ENCODE assay signal across 32 cellular contexts in the genomic region with DNA sequence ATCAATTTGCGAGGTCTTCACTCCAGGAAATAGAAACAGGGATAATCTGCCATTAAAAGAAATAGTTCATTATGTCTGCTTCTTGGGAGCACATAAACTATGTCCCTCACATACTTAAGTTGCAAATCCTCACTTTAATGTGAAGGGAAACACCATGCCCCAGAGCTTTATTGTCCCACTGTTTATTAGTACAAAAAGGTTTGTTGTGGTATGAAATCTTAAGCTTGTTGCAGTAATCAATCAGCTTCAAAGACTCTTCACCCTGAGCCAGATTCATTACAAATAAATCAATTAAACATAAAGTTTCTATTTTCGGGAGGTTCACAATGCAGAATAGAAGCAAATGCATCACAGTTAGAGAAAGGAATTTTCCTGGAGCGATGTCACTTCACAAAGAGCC.
"Had no signal": no experiment of that assay in that cellular context is flagged by ENCODE, and none has a peak within 500 bp of the region (broad histone marks: within the 10 kb centered on the region; RNA-seq: fewer than 3 reads in every experiment).

No MANE protein-coding gene starts in this region.

- H3K4me3 Mint-ChIP-seq: activated B cell treated with CpG ODN at 0.5 μM for 24 hours; activated CD8-positive, alpha-beta T cell treated with anti-CD3 and anti-CD28 coated beads for 36 hours; activated naive CD4-positive, alpha-beta T cell treated with anti-CD3 and anti-CD28 coated beads for 36 hours; activated naive CD8-positive, alpha-beta T cell treated with anti-CD3 and anti-CD28 coated beads, Interleukin-2, amount 10 ng/mL, durations not matched to agents 7 days and 5 days; activated T-helper 1 cell treated with anti-CD3 and anti-CD28 coated beads, Interleukin-12 subunit alpha, Interleukin-12 subunit beta, Interleukin-2, Interleukin-4 antibody, amounts not matched to agents 30 ng/mL and 10 ng/mL and 1 ng/mL, durations not matched to agents 14 hours and 24 hours and 36 hours; dendritic cell treated with granulocyte-macrophage colony-stimulating factor and Interleukin-4, amounts not matched to agents 40 ng/mL and 50 ng/mL, for 4 days; endodermal cell; T-helper 17 cell; T-helper 2 cell treated with Interferon-gamma antibody and Interleukin-4, amounts not matched to agents 5 μg/mL and 100 μg/mL, for 36 hours had no signal

- H3K27ac Mint-ChIP-seq: activated B cell treated with CpG ODN at 0.5 μM for 24 hours; activated CD8-positive, alpha-beta T cell treated with anti-CD3 and anti-CD28 coated beads for 36 hours; activated naive CD4-positive, alpha-beta T cell treated with anti-CD3 and anti-CD28 coated beads for 36 hours; activated naive CD8-positive, alpha-beta T cell treated with anti-CD3 and anti-CD28 coated beads, Interleukin-2, amount 10 ng/mL, durations not matched to agents 7 days and 5 days; activated T-helper 1 cell treated with anti-CD3 and anti-CD28 coated beads, Interleukin-12 subunit alpha, Interleukin-12 subunit beta, Interleukin-2, Interleukin-4 antibody, amounts not matched to agents 30 ng/mL and 10 ng/mL and 1 ng/mL, durations not matched to agents 14 hours and 24 hours and 36 hours; activated T-helper 2 cell treated with anti-CD3 and anti-CD28 coated beads, Interferon-gamma antibody, Interleukin-2, Interleukin-4, amounts not matched to agents 10 μg/mL and 5 μg/mL and 100 μg/mL, durations not matched to agents 14 hours and 24 hours and 36 hours; dendritic cell treated with granulocyte-macrophage colony-stimulating factor and Interleukin-4, amounts not matched to agents 40 ng/mL and 50 ng/mL, for 4 days; endodermal cell; T-helper 17 cell; T-helper 2 cell treated with Interferon-gamma antibody and Interleukin-4, amounts not matched to agents 5 μg/mL and 100 μg/mL, for 36 hours had no signal

- ATAC-seq: activated CD4-positive, CD25-positive, alpha-beta regulatory T cell treated with anti-CD3 and anti-CD28 coated beads, Interleukin-2, amount 50 U/mL, for 24 hours; activated CD8-positive, alpha-beta T cell treated with anti-CD3 and anti-CD28 coated beads for 36 hours; activated naive CD4-positive, alpha-beta T cell treated with anti-CD3 and anti-CD28 coated beads, Interleukin-2, amount 50 U/mL, for 72 hours; esophagus mucosa; heart left ventricle; T-helper 17 cell had no signal

- H3K36me3 Mint-ChIP-seq: activated naive CD4-positive, alpha-beta T cell treated with anti-CD3 and anti-CD28 coated beads, Interleukin-2, amount 50 U/mL, for 72 hours; activated naive CD8-positive, alpha-beta T cell treated with anti-CD3 and anti-CD28 coated beads, Interleukin-2, amount 10 ng/mL, durations not matched to agents 7 days and 5 days; brain had no signal

- H3K9me3 ChIP-seq: ascending aorta, breast epithelium, heart left ventricle had no signal

- H3K4me3 ChIP-seq: ascending aorta, breast epithelium, cardiac muscle cell, coronary artery, dorsolateral prefrontal cortex, heart left ventricle had no signal

- H3K27me3 Mint-ChIP-seq: activated B cell treated with CpG ODN at 0.5 μM for 24 hours; activated naive CD8-positive, alpha-beta T cell treated with anti-CD3 and anti-CD28 coated beads, Interleukin-2, amount 10 ng/mL, durations not matched to agents 7 days and 5 days; brain; T-helper 17 cell had no signal

- H3K4me1 Mint-ChIP-seq: activated B cell treated with CpG ODN at 0.5 μM for 24 hours; activated naive CD8-positive, alpha-beta T cell treated with anti-CD3 and anti-CD28 coated beads, Interleukin-2, amount 10 ng/mL, durations not matched to agents 7 days and 5 days had no signal

- DNase-seq: activated B cell treated with CpG ODN at 0.5 μM for 24 hours; activated CD4-positive, alpha-beta T cell treated with anti-CD3 and anti-CD28 coated beads for 48 hours; activated CD4-positive, alpha-beta T cell treated with anti-CD3 and anti-CD28 coated beads, Interleukin-2, amount 50 U/mL, for 1 hour; activated CD4-positive, alpha-beta T cell treated with anti-CD3 and anti-CD28 coated beads, Interleukin-2, amount 50 U/mL, for 48 hours; activated CD8-positive, alpha-beta memory T cell treated with anti-CD3 and anti-CD28 coated beads for 24 hours; activated CD8-positive, alpha-beta T cell treated with anti-CD3 and anti-CD28 coated beads for 36 hours; activated effector memory CD4-positive, alpha-beta T cell treated with anti-CD3 and anti-CD28 coated beads, Interleukin-2, amount 50 U/mL, for 16 hours; activated naive CD4-positive, alpha-beta T cell treated with anti-CD3 and anti-CD28 coated beads for 36 hours; activated naive CD8-positive, alpha-beta T cell treated with anti-CD3 and anti-CD28 coated beads, Interleukin-2, amount 10 ng/mL, durations not matched to agents 7 days and 5 days; activated T-cell treated with anti-CD3 and anti-CD28 coated beads, Interleukin-2, amount 50 U/mL, for 48 hours; central memory CD4-positive, alpha-beta T cell; dorsolateral prefrontal cortex; effector memory CD4-positive, alpha-beta T cell; endodermal cell; foreskin fibroblast; heart left ventricle; T-helper 1 cell; T-helper 17 cell; T1000; WERI-Rb-1 had no signal

- H3K36me3 ChIP-seq: ascending aorta, breast epithelium, cardiac muscle cell, heart left ventricle, WERI-Rb-1 had no signal

- H3K27ac ChIP-seq: ascending aorta, breast epithelium, cardiac muscle cell, coronary artery, dorsolateral prefrontal cortex, heart left ventricle, WERI-Rb-1 had no signal

- H3K27me3 ChIP-seq: ascending aorta, breast epithelium had no signal

- H3K9me3 Mint-ChIP-seq: activated B cell treated with CpG ODN at 0.5 μM for 24 hours; activated CD8-positive, alpha-beta T cell treated with anti-CD3 and anti-CD28 coated beads for 36 hours; activated naive CD4-positive, alpha-beta T cell treated with anti-CD3 and anti-CD28 coated beads for 36 hours; activated naive CD4-positive, alpha-beta T cell treated with anti-CD3 and anti-CD28 coated beads, Interleukin-2, amount 50 U/mL, for 72 hours; activated naive CD8-positive, alpha-beta T cell treated with anti-CD3 and anti-CD28 coated beads, Interleukin-2, amount 10 ng/mL, durations not matched to agents 7 days and 5 days; activated T-helper 1 cell treated with anti-CD3 and anti-CD28 coated beads, Interleukin-12 subunit alpha, Interleukin-12 subunit beta, Interleukin-2, Interleukin-4 antibody, amounts not matched to agents 30 ng/mL and 10 ng/mL and 1 ng/mL, durations not matched to agents 14 hours and 24 hours and 36 hours; activated T-helper 2 cell treated with anti-CD3 and anti-CD28 coated beads, Interferon-gamma antibody, Interleukin-2, Interleukin-4, amounts not matched to agents 10 μg/mL and 5 μg/mL and 100 μg/mL, durations not matched to agents 14 hours and 24 hours and 36 hours; brain; dendritic cell treated with granulocyte-macrophage colony-stimulating factor and Interleukin-4, amounts not matched to agents 40 ng/mL and 50 ng/mL, for 4 days; endodermal cell; T-helper 2 cell treated with Interferon-gamma antibody and Interleukin-4, amounts not matched to agents 5 μg/mL and 100 μg/mL, for 36 hours had no signal

- H3K4me1 ChIP-seq: ascending aorta, breast epithelium, heart left ventricle had no signal
